ENCODE assay signal across 1 cellular context in genomic region chr5:113390224-113390623, GRCh38.
TF ChIP-seq lines count a peak whose summit lies in the region.

No MANE protein-coding gene starts in this region.

TF ChIP-seq in GM12878, 131 proteins besides CTCF, POLR2A, EP300 and RAD21 (continued from another document):
- TF ChIP-seq PRDM15 (CRISPR knock-in tag; IDR thresholded peaks at IDR 0.05): no peak
- no peak for TF ChIP-seq ZBTB4 (CRISPR knock-in tag; IDR thresholded peaks at IDR 0.05)
- TF ChIP-seq LARP7 (IDR thresholded peaks at IDR 0.05): no peak
- no peak for TF ChIP-seq SKIL (IDR thresholded peaks at IDR 0.05; ENCODE audit: low read depth, poor library complexity, severe bottlenecking)
- TF ChIP-seq CEBPZ (IDR thresholded peaks at IDR 0.05; ENCODE audit: low read depth, low read length): no peak
- no peak for TF ChIP-seq CHD4 (IDR thresholded peaks at IDR 0.05)
- no peak for TF ChIP-seq CUX1 (IDR thresholded peaks at IDR 0.05; ENCODE audit: insufficient replicate concordance, low read depth, low read length)
- no peak for TF ChIP-seq JUND (IDR thresholded peaks at IDR 0.05; ENCODE audit: low read depth, low read length)
- TF ChIP-seq HDAC6 (IDR thresholded peaks at IDR 0.05; ENCODE audit: unreplicated experiment): no peak
- TF ChIP-seq HSF1 (IDR thresholded peaks at IDR 0.05; ENCODE audit: low read depth, low read length): no peak
- TF ChIP-seq E4F1 (IDR thresholded peaks at IDR 0.05; ENCODE audit: borderline replicate concordance, partially characterized antibody): no peak
